Comparison of ENCODE assay signal across 1 cellular context in genomic region chr12:54338682-54339296, GRCh38.
TF ChIP-seq lines count a peak whose summit lies in the region.

No MANE protein-coding gene starts in this region.

TF ChIP-seq in IMR-90, 13 proteins besides CTCF, POLR2A, EP300 and RAD21:
- TF ChIP-seq MXI1 (IDR thresholded peaks at IDR 0.05; ENCODE audit: borderline replicate concordance, low read depth, low read length) = no peak
- no peak for TF ChIP-seq BHLHE40 (IDR thresholded peaks at IDR 0.05; ENCODE audit: low read depth, low read length)
- no peak for TF ChIP-seq MAZ (IDR thresholded peaks at IDR 0.05; ENCODE audit: borderline replicate concordance, low read depth, low read length)
- TF ChIP-seq SMC3 (IDR thresholded peaks at IDR 0.05; ENCODE audit: low read depth, low read length) = no peak
- no peak for TF ChIP-seq RFX5 (IDR thresholded peaks at IDR 0.05; ENCODE audit: low read depth, low read length)
- no peak for TF ChIP-seq MAFK (IDR thresholded peaks at IDR 0.05; ENCODE audit: low read depth, low read length)
- TF ChIP-seq CHD1 (IDR thresholded peaks at IDR 0.05; ENCODE audit: low read depth, low read length) = no peak
- TF ChIP-seq CEBPB (IDR thresholded peaks at IDR 0.05; ENCODE audit: low read depth, low read length) = no peak
- no peak for TF ChIP-seq USF2 (IDR thresholded peaks at IDR 0.05; ENCODE audit: low read depth, low read length)
- TF ChIP-seq FOS (IDR thresholded peaks at IDR 0.05; ENCODE audit: low read depth, low read length) = no peak
- no peak for TF ChIP-seq ELK1 (IDR thresholded peaks at IDR 0.05; ENCODE audit: borderline replicate concordance, low read depth, low read length)
- TF ChIP-seq RCOR1 (IDR thresholded peaks at IDR 0.05; ENCODE audit: insufficient replicate concordance, low read length) = no peak
- no peak for TF ChIP-seq NFE2L2 (IDR thresholded peaks at IDR 0.05; ENCODE audit: low read depth, low read length)
TF ChIP-seq in IMR-90: peak in this region for 0.
